19 cellular contexts compared by ENCODE assay signal in genomic region chr5:124393564-124394379, GRCh38.
DNase-seq lines count a peak whose midpoint lies in the region; ATAC-seq and TF ChIP-seq lines count a peak whose summit lies in the region.
"Had no signal": no experiment of that assay in that cellular context is flagged by ENCODE, and none has a peak within 500 bp of the region (broad histone marks: within the 10 kb centered on the region; RNA-seq: fewer than 3 reads in every experiment).

No MANE protein-coding gene starts in this region.

- TF ChIP-seq RAD21 in neural cell (conservative IDR thresholded peaks at IDR 0.05) = no peak

- H3K27me3 ChIP-seq in Panc1 (ENCODE audit: control insufficient read depth, insufficient read depth, low read length) = no peaks in the 10 kb centered on the region
- no peaks in the 10 kb centered on the region for H3K27me3 ChIP-seq in neural cell (ENCODE audit: insufficient read depth, low read depth, low read length)
- H3K27me3 ChIP-seq: SJSA1 had no signal

- no peaks in the 10 kb centered on the region for H4K20me1 ChIP-seq in neural cell (ENCODE audit: insufficient read depth)

- H3K27ac ChIP-seq in Panc1 (ENCODE audit: low read length) (peak overlapping the region; percentile 19; the same call in 1 of the 2 replicates), cingulate gyrus (ENCODE audit: low read depth, low read length) (peak overlapping the region; percentile 89), neural cell (ENCODE audit: low read length) (no peak overlapping the region), temporal lobe (ENCODE audit: low read depth, low read length) (peak overlapping the region; percentile 90)
- H3K27ac ChIP-seq: RWPE1, SJSA1 had no signal

- H3K36me3 ChIP-seq in Panc1 (ENCODE audit: control insufficient read depth, insufficient read depth, low read length) (no peaks in the 10 kb centered on the region), neural cell (ENCODE audit: insufficient read depth, low read length) (no peaks in the 10 kb centered on the region)
- H3K36me3 ChIP-seq: SJSA1 had no signal

- CTCF ChIA-PET in Panc1 (lab: Charles Lee) = no interaction called here

- no TSS peak for BruUV-seq in Panc1 (replicated peaks; lab: Mats Ljungman, UMichigan)

- DNase-seq in Panc1 (ENCODE audit: low read depth, low spot score) (no peak), DMS79 (lab: John Stamatoyannopoulos, UW) (no peak)
- no peak for DNase-seq in activated CD8-positive, alpha-beta memory T cell treated with anti-CD3 and anti-CD28 coated beads, Interleukin-2, amount 50 U/mL, for 4 hours
- DNase-seq: Caco-2; CD4-positive, CD25-positive, alpha-beta regulatory T cell; IMR-90; Kasumi-1; MM.1S; NCI-H1105; NCI-H1930; NCI-H446; NCI-H774 had no signal

- no peak overlapping the region for H3K4me3 ChIP-seq in Panc1 (ENCODE audit: low read depth in 2 of 2, low read length in 2 of 2)
- no peak overlapping the region for H3K4me3 ChIP-seq in neural cell (ENCODE audit: low read length)
- H3K4me3 ChIP-seq: SJSA1 had no signal

- no peaks in the 10 kb centered on the region for H3K9me2 ChIP-seq in neural cell (ENCODE audit: insufficient read depth, low read length)

- TF ChIP-seq CTCF in Panc1 (IDR thresholded peaks at IDR 0.05) (no peak), neural cell (IDR thresholded peaks at IDR 0.05; ENCODE audit: poor library complexity, severe bottlenecking) (no peak)

- H3K79me2 ChIP-seq in neural cell (replicated peaks; ENCODE audit: insufficient read depth, low read length) = no peaks in the 10 kb centered on the region

- H3F3A ChIP-seq in neural cell (ENCODE audit: insufficient read depth, low read length, poor library complexity, severe bottlenecking) = no peaks in the 10 kb centered on the region

- intact Hi-C loops in Panc1 (cut with micrococcal nuclease; ENCODE audit: unreplicated experiment) = no loop called here

- POLR2A ChIA-PET in Panc1 (lab: Charles Lee) = no interaction called here

- in situ Hi-C loops in Panc1 (cut with HindIII; ENCODE audit: low pct_unique_long_range_greater_than_20kb, low sequenced_read_pairs) = no loop called here

- H2AFZ ChIP-seq in neural cell (ENCODE audit: low read depth, low read length) = no peak overlapping the region

- peak; percentile 83 for TF ChIP-seq EP300 in neural cell (conservative IDR thresholded peaks at IDR 0.05; ENCODE audit: poor library complexity, severe bottlenecking)

- H3K4me2 ChIP-seq in neural cell (ENCODE audit: low read length) = no peak overlapping the region

- no peak overlapping the region for H3K9ac ChIP-seq in neural cell (ENCODE audit: low read length)

- ATAC-seq in Panc1 (no peak), GM21515 (IDR thresholded peaks at IDR 0.05; ENCODE audit: unreplicated experiment) (no peak)
- ATAC-seq: HCT116 had no signal

- H3K9me3 ChIP-seq in Panc1 (ENCODE audit: control insufficient read depth, insufficient read depth, low read depth, low read length) (peaks cover 11% of the 10 kb centered on the region; the same call in 1 of the 2 replicates), neural cell (ENCODE audit: low read length) (no peaks in the 10 kb centered on the region)

- no peaks in the 10 kb centered on the region for H3K4me1 ChIP-seq in Panc1 (ENCODE audit: control insufficient read depth, insufficient read depth, low read length)
- H3K4me1 ChIP-seq: Caco-2 had no signal

TF ChIP-seq in neural cell, 6 proteins besides CTCF, POLR2A, EP300 and RAD21:
- peak; percentile 43 for TF ChIP-seq POLR2AphosphoS5 (IDR thresholded peaks at IDR 0.05)
- TF ChIP-seq TAF1 (IDR thresholded peaks at IDR 0.05; ENCODE audit: low read depth) = no peak
- TF ChIP-seq REST (IDR thresholded peaks at IDR 0.05; ENCODE audit: borderline replicate concordance) = no peak
- TF ChIP-seq SMC3 (conservative IDR thresholded peaks at IDR 0.05; ENCODE audit: poor library complexity) = peak; percentile 31
